Comparison of ENCODE assay signal across 8 cellular contexts in genomic region chr10:12195603-12196506, GRCh38. TPM values are rescaled to one million over a fixed set of nuclear protein-coding genes. Genes with fewer than 3 reads are reported as not detected.
DNase-seq lines count a peak whose midpoint lies in the region; ATAC-seq, FAIRE-seq and TF ChIP-seq lines count a peak whose summit lies in the region.

A gene with protein sequence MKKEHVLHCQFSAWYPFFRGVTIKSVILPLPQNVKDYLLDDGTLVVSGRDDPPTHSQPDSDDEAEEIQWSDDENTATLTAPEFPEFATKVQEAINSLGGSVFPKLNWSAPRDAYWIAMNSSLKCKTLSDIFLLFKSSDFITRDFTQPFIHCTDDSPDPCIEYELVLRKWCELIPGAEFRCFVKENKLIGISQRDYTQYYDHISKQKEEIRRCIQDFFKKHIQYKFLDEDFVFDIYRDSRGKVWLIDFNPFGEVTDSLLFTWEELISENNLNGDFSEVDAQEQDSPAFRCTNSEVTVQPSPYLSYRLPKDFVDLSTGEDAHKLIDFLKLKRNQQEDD (plus strand): TSS chr10:12196188. CDS start chr10:12196246, 58 bp downstream.
Gene NUDT5 (minus strand): TSS chr10:12195891. CDS start chr10:12186291, 9,600 bp downstream.

- peak within 1 kb of the TSS; percentile 86 to 92 for H3K27ac ChIP-seq in kidney (ENCODE audit: low read depth in 2 of 2, low read length in 2 of 2)

- ATAC-seq in HG03378 (IDR thresholded peaks at IDR 0.05; ENCODE audit: unreplicated experiment), result peak; percentile 78

- peak within 1 kb of the TSS; percentile 53 to 63 for H3K9ac ChIP-seq in kidney (ENCODE audit: low read length in 2 of 2)

- TF ChIP-seq POLR2A in GM19099 (IDR thresholded peaks at IDR 0.05; ENCODE audit: extremely low read depth, insufficient read length, low read depth), result peak; percentile 66

- no peak for FAIRE-seq in kidney (lab: Jason Lieb, UNC)

- H3K9me3 ChIP-seq in kidney (ENCODE audit: control insufficient read depth in 1 of 2, low read length in 2 of 2), result no peaks in the 10 kb centered on the region

- DNase-seq in Ammon's horn (ENCODE audit: low spot score) (peak; percentile 93), NCI-H446 treated with DMSO at 0.1 percent for 48 hours (lab: John Stamatoyannopoulos, UW) (peak; percentile 86), cerebellum (ENCODE audit: low spot score) (peak; percentile 85), kidney (peak; percentile 94)
- DNase-seq in activated CD4-positive, alpha-beta T cell treated with anti-CD3 and anti-CD28 coated beads for 1 hour, result peak; percentile 74
- DNase-seq in stimulated activated CD4-positive, alpha-beta T cell treated with anti-CD3 and anti-CD28 coated beads, Interleukin-15, amount 100 ng/mL, for 1 hour (ENCODE audit: low read depth in 1 of 2, low spot score in 1 of 2), result peak; percentile 60 to 74

- no peak for TF ChIP-seq CTCF in kidney (IDR thresholded peaks at IDR 0.05; ENCODE audit: borderline replicate concordance, extremely low read depth, insufficient read depth)

- peaks cover 0 to under 1% of the 10 kb centered on the region in 2 donors for H3K36me3 ChIP-seq in kidney (ENCODE audit: control insufficient read depth in 1 of 2, insufficient read depth in 2 of 2, low read length in 2 of 2)

- peak within 1 kb of the TSS; percentile 89 to 100 for H3K4me3 ChIP-seq in kidney (ENCODE audit: low read length in 2 of 2)

- H3K4me1 ChIP-seq in kidney (ENCODE audit: control insufficient read depth in 1 of 2, insufficient read depth in 1 of 2, low read depth in 1 of 2, low read length in 2 of 2), result peaks cover 5 to 15% of the 10 kb centered on the region in 2 donors

- intact Hi-C loops in kidney (cut with DNase I), result no loop called here

RNA-seq across cellular contexts. Expression of the first gene that starts in this region (rescaled TPM):
- 69.6 TPM for total RNA-seq in cerebellum
- total RNA-seq in kidney, result 47.7 TPM
- polyA plus RNA-seq in kidney (ENCODE audit: insufficient read depth, low read depth, low replicate concordance), result 50.2 TPM

RNA-seq across cellular contexts. Expression of gene NUDT5, which starts in this region (rescaled TPM):
- total RNA-seq in cerebellum, result 28.7 TPM
- 48.3 TPM for total RNA-seq in kidney
- 78.2 TPM for polyA plus RNA-seq in kidney (ENCODE audit: insufficient read depth, low read depth, low replicate concordance)

Comparison
In these comparisons a context has a peak if more than half of its experiments do, and no peak if none do; other contexts are left out.
1. Peak in every context shown above with its lines: DNase-seq, ATAC-seq, H3K4me3 ChIP-seq and H3K27ac ChIP-seq.